Comparison of ENCODE assay signal across 10 cellular contexts in genomic region chr10:17740668-17741067, GRCh38. TPM values are rescaled to one million over a fixed set of nuclear protein-coding genes. Genes with fewer than 3 reads are reported as not detected.
"Had no signal": no experiment of that assay in that cellular context is flagged by ENCODE, and none has a peak within 500 bp of the region (broad histone marks: within the 10 kb centered on the region; RNA-seq: fewer than 3 reads in every experiment).

No MANE protein-coding gene starts in this region.

- DNase-seq: GM23248, GOT3, H9, HCEC 1CT, Kasumi-1, KBM-7 had no signal

- H2AFZ ChIP-seq: GM23248 had no signal

- H3K4me3 ChIP-seq: GM23248 had no signal

- FAIRE-seq: H54, HTR-8/SVneo had no signal

- H3K9ac ChIP-seq: GM23248, KMS-11 had no signal

- H3K4me2 ChIP-seq: KMS-11 had no signal

- H3K27ac ChIP-seq: GM23248, KMS-11 had no signal

RNA-seq across cellular contexts. Expression of gene TMEM236, which starts 11.3 kb away (rescaled TPM):
- total RNA-seq: H9, HT-29 had no signal
- polyA plus RNA-seq: GM23248 had no signal
